ENCODE assay signal across 8 cellular contexts in the genomic region with DNA sequence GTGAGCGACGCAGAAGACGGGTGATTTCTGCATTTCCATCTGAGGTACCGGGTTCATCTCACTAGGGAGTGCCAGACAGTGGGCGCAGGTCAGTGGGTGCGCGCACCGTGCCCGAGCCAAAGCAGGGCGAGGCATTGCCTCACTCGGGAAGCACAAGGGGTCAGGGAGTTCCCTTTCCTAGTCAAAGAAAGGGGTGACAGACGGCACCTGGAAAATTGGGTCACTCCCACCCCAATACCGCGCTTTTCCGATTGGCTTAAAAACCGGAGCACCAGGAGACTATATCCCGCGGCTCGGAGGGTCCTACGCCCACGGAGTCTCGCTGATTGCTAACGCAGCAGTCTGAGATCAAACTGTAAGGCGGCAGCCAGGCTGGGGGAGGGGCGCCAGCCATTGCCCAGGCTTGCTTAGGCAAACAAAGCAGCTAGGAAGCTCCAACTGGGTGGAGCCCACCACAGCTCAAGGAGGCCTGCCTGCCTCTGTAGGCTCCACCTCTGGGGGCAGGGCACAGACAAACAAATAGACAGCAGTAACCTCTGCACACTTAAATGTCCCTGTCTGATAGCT. TPM values are rescaled to one million over a fixed set of nuclear protein-coding genes. Genes with fewer than 3 reads are reported as not detected.
A peak's percentile ranks its signal among the peaks of the same experiment; 100 is the strongest.
DNase-seq lines count a peak whose midpoint lies in the region; ATAC-seq, FAIRE-seq and TF ChIP-seq lines count a peak whose summit lies in the region.
"Not testable (repeated sequence)": the region's sequence is repeated elsewhere in the genome, so short reads cannot be mapped to it uniquely, and the experiment has no call there.

No MANE protein-coding gene starts in this region.

- not testable (repeated sequence) for H4K20me1 ChIP-seq in Karpas-422 (ENCODE audit: insufficient read depth, low read depth, low read length)

- 2 to 6% methylated on average over 25 of the region's 25 CpGs for WGBS in pancreas, 2 donors

- TF ChIP-seq CTCF in Panc1 (IDR thresholded peaks at IDR 0.05); pancreas (IDR thresholded peaks at IDR 0.05): not testable (repeated sequence)

- H3K4me1 Mint-ChIP-seq in CD8-positive, alpha-beta memory T cell: peaks cover 5 to 28% (median 14%) of the 10 kb centered on the region in 3 donors

- not testable (repeated sequence) for H3K9me3 Mint-ChIP-seq in CD8-positive, alpha-beta memory T cell

- H3K27ac ChIP-seq in CD8-positive, alpha-beta memory T cell (ENCODE audit: low read depth, low read length): peak overlapping the region; percentile 25
- H3K27ac ChIP-seq in Karpas-422 (ENCODE audit: low read length) (peak overlapping the region; percentile 64), pancreas (peak overlapping the region; percentile 31 to 73 (median 52))
- not testable (repeated sequence) for H3K27ac ChIP-seq in Panc1 (ENCODE audit: low read length); caudate nucleus (ENCODE audit: low read depth, low read length)

- POLR2A ChIA-PET in CD8-positive, alpha-beta memory T cell (lab: Charles Lee): interaction anchor here (0.8 kb wide), 1 partner anchor 32 kb away, joined by 4 read pairs; a partner anchor contains a TSS
- POLR2A ChIA-PET in Panc1 (lab: Charles Lee): not testable (repeated sequence)

- H3K4me3 Mint-ChIP-seq in CD8-positive, alpha-beta memory T cell: peak overlapping the region; percentile 86 to 99 (median 90)

- peaks cover under 1 to 19% (median 2%) of the 10 kb centered on the region in 3 donors for H3K36me3 Mint-ChIP-seq in CD8-positive, alpha-beta memory T cell

- intact Hi-C loops in Panc1 (cut with micrococcal nuclease; ENCODE audit: unreplicated experiment); pancreas (cut with DNase I): not testable (repeated sequence)

- CTCF ChIA-PET in CD8-positive, alpha-beta memory T cell (lab: Charles Lee): interaction anchor here (1.0 kb wide), 1 partner anchor 30 kb away, joined by 3 read pairs; no protein-coding TSS in a partner anchor
- CTCF ChIA-PET in Panc1 (lab: Charles Lee): not testable (repeated sequence)

- H3K9ac ChIP-seq in Karpas-422 (ENCODE audit: low read length): peak overlapping the region; percentile 74

- not testable (repeated sequence) for H3K9me3 ChIP-seq in CD8-positive, alpha-beta memory T cell (ENCODE audit: low read length); Karpas-422 (ENCODE audit: low read length); Panc1 (ENCODE audit: control insufficient read depth, insufficient read depth, low read depth, low read length); pancreas

- peak overlapping the region; percentile 86 for H3K4me2 ChIP-seq in Karpas-422 (ENCODE audit: low read depth, low read length, poor library complexity, severe bottlenecking)

- peak overlapping the region; percentile 67; the same call in 1 of the 2 replicates for H2AFZ ChIP-seq in Karpas-422 (ENCODE audit: low read length)

- peak overlapping the region; percentile 67 to 96 (median 92) for H3K27ac Mint-ChIP-seq in CD8-positive, alpha-beta memory T cell

- H3K36me3 ChIP-seq in CD8-positive, alpha-beta memory T cell (ENCODE audit: insufficient read depth, low read length); Karpas-422 (ENCODE audit: insufficient read depth, low read length); Panc1 (ENCODE audit: control insufficient read depth, insufficient read depth, low read length); pancreas: not testable (repeated sequence)

- not testable (repeated sequence) for FAIRE-seq in pancreas (lab: Jason Lieb, UNC)

- not testable (repeated sequence) for ATAC-seq in Panc1
- ATAC-seq in pancreas: peak in 3 of 4 donors; percentile 16 to 43 (median 31)

- in situ Hi-C loops in Panc1 (cut with HindIII; ENCODE audit: low pct_unique_long_range_greater_than_20kb, low sequenced_read_pairs): not testable (repeated sequence)

- peak overlapping the region; percentile 74 for H3K4me3 ChIP-seq in CD8-positive, alpha-beta memory T cell (ENCODE audit: low read length)
- H3K4me3 ChIP-seq in Karpas-422 (ENCODE audit: low read length): peak overlapping the region; percentile 72
- peak overlapping the region; percentile 30 to 37; a peak in 3 of 4 replicates for H3K4me3 ChIP-seq in Panc1 (ENCODE audit: low read depth in 2 of 2, low read length in 2 of 2)
- peak overlapping the region; percentile 28 to 55 (median 42) for H3K4me3 ChIP-seq in pancreas

- not testable (repeated sequence) for BruUV-seq in Panc1 (replicated peaks; lab: Mats Ljungman, UMichigan)

- peaks cover 34% of the 10 kb centered on the region for H3K79me2 ChIP-seq in Karpas-422 (ENCODE audit: low read length)

- not testable (repeated sequence) for H3K9me2 ChIP-seq in Karpas-422 (replicated peaks; ENCODE audit: insufficient read depth, low read length)

- H3K4me1 ChIP-seq in CD8-positive, alpha-beta memory T cell (ENCODE audit: insufficient read depth, low read length); Karpas-422 (ENCODE audit: low read length); Panc1 (ENCODE audit: control insufficient read depth, insufficient read depth, low read length); pancreas: not testable (repeated sequence)

- H3K27me3 ChIP-seq in CD8-positive, alpha-beta memory T cell (ENCODE audit: insufficient read depth, low read length, poor library complexity, severe bottlenecking); Karpas-422 (ENCODE audit: low read length); Panc1 (ENCODE audit: control insufficient read depth, insufficient read depth, low read length); pancreas: not testable (repeated sequence)

- DNase-seq in CD8-positive, alpha-beta memory T cell: peak; percentile 46 to 82 (median 68)
- DNase-seq in Karpas-422 (peak; percentile 84), caudate nucleus (lab: John Stamatoyannopoulos, UW) (peak in 39 of 61 donors; percentile 1 to 64 (median 16)), hypothalamus (lab: John Stamatoyannopoulos, UW) (peak in 31 of 51 donors; percentile 2 to 62 (median 26)), pancreas (peak; percentile 74 to 89 (median 80))
- DNase-seq in Panc1 (ENCODE audit: low read depth, low spot score): not testable (repeated sequence)
- peak; percentile 23 to 41 (median 36) for DNase-seq in activated CD8-positive, alpha-beta memory T cell treated with anti-CD3 and anti-CD28 coated beads for 48 hours (ENCODE audit: low read depth in 2 of 3, low spot score in 2 of 3)
- peak; percentile 78 for DNase-seq in stimulated activated CD8-positive, alpha-beta memory T cell treated with anti-CD3 and anti-CD28 coated beads, Interleukin-4, amount 100 ng/mL, for 48 hours

- not testable (repeated sequence) for H3K27me3 Mint-ChIP-seq in CD8-positive, alpha-beta memory T cell

RNA-seq across cellular contexts. Expression of a gene that starts 23.9 kb away (rescaled TPM):
- 10 to 100 TPM; 14.1 to 16.4 TPM for total RNA-seq in CD8-positive, alpha-beta memory T cell
- 8.6 TPM for polyA plus RNA-seq in CD8-positive, alpha-beta memory T cell
- total RNA-seq in Karpas-422 (2014; rRNA removed; shearing (Covaris generic); ENCODE audit: low replicate concordance): 22.0 and 29.0 TPM in 2 replicates
- 4.3 TPM for total RNA-seq in Panc1 (2021; ENCODE audit: unreplicated experiment)
- polyA plus RNA-seq in Panc1 (2012; ENCODE audit: insufficient read length): 2.4 TPM
- 10 to 100 TPM in 1 of 6 donors, 1 to 10 TPM in 5; 7.3 to 11.6 (median 8.5) TPM for total RNA-seq in pancreas
- polyA plus RNA-seq in pancreas: 10 to 100 TPM in 1 of 2 donors, 1 to 10 TPM in 1; 8.4 to 16.5 TPM

RNA-seq across cellular contexts. Expression of a gene that starts 31.7 kb away (rescaled TPM):
- total RNA-seq in CD8-positive, alpha-beta memory T cell: 1 to 10 TPM; 9.0 to 9.5 TPM
- polyA plus RNA-seq in CD8-positive, alpha-beta memory T cell: 0.98 TPM
- total RNA-seq in Karpas-422 (2014; rRNA removed; shearing (Covaris generic); ENCODE audit: low replicate concordance): 7.8 and 22.4 TPM in 2 replicates
- total RNA-seq in Panc1 (2021; ENCODE audit: unreplicated experiment): 12.2 TPM
- polyA plus RNA-seq in Panc1 (2012; ENCODE audit: insufficient read length): 4.0 TPM
- 10 to 100 TPM in 1 of 6 donors, 1 to 10 TPM in 5; 5.4 to 10.0 (median 6.7) TPM for total RNA-seq in pancreas
- 1 to 10 TPM; 2.1 to 4.8 TPM for polyA plus RNA-seq in pancreas
